25 cellular contexts compared by ENCODE assay signal in genomic region chr2:209456489-209456888, GRCh38.
DNase-seq lines count a peak whose midpoint lies in the region; ATAC-seq, FAIRE-seq and TF ChIP-seq lines count a peak whose summit lies in the region.
"Had no signal": no experiment of that assay in that cellular context is flagged by ENCODE, and none has a peak within 500 bp of the region (broad histone marks: within the 10 kb centered on the region; RNA-seq: fewer than 3 reads in every experiment).

No MANE protein-coding gene starts in this region.

- ATAC-seq in GM18907 (IDR thresholded peaks at IDR 0.05; ENCODE audit: unreplicated experiment) (peak; percentile 72), HG02981 (IDR thresholded peaks at IDR 0.05; ENCODE audit: unreplicated experiment) (peak; percentile 43)
- ATAC-seq: K562, Right ventricle myocardium inferior, SK-N-SH treated with all-trans-retinoic acid at 6 μM for 48 hours, T-helper 17 cell had no signal

- DNase-seq in MV-4-11 (lab: John Stamatoyannopoulos, UW) (peak; percentile 26), GM10266 (ENCODE audit: extremely low spot score) (no peak), urothelium cell line (ENCODE audit: low spot score) (no peak), GDM1 (lab: John Stamatoyannopoulos, UW) (no peak)
- no peak for DNase-seq in activated CD4-positive, alpha-beta T cell treated with anti-CD3 and anti-CD28 coated beads, Interleukin-2, amount 50 U/mL, for 48 hours
- DNase-seq: C1 segment of cervical spinal cord; Caco-2; CD4-positive, alpha-beta memory T cell; Kasumi-1; NCI-H2029; NCI-H446 treated with DMSO at 0.1 percent for 48 hours; NCI-H526; NCI-H82; NK-92 treated with Interleukin-12 subunit alpha and Interleukin-12 subunit beta, amount 100 ng/mL, for 24 hours; PC-9; SJCRH30; T-helper 17 cell had no signal

- no peak for TF ChIP-seq CTCF in GM10266 (IDR thresholded peaks at IDR 0.05; ENCODE audit: control insufficient read depth, insufficient read depth, low read depth, missing control alignments)

- FAIRE-seq in urothelium cell line (lab: Jason Lieb, UNC), result no peak
- FAIRE-seq: G401.6, GM18507, H54, K562 had no signal
